Comparison of ENCODE assay signal across 8 cellular contexts in the genomic region with DNA sequence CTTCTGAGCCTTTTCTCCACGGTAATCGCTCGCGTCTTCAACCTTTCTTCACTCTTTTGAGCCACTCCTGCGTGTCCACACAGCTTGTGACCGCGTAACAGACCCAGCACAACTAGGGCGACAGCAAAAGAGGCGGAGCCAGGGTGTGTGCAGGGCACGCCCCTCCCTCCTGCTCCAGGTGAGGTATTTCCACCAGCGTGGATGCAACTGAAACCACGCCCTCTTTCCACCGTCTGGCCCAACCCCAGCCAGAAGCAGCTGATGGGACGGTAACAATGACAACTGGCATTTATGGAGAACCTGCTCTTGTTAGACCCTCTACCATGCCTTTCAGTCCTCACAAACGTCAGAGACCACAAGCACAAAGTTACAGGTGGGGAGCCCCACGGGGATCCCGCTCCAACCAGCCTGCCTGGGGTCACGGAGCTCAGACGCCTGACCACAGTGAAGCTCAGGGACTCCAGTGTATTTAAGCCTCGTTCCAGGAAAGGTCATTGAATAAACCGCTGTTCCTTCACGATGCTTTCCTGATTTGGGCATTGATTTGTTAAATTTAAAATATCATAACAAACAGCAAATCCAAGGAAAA. TPM values are rescaled to one million over a fixed set of nuclear protein-coding genes. Genes with fewer than 3 reads are reported as not detected.
A peak's percentile ranks its signal among the peaks of the same experiment; 100 is the strongest.
DNase-seq lines count a peak whose midpoint lies in the region; ATAC-seq, FAIRE-seq and TF ChIP-seq lines count a peak whose summit lies in the region.

No MANE protein-coding gene starts in this region.

- no peaks in the 10 kb centered on the region for H3K27me3 ChIP-seq in adipocyte (replicated peaks; ENCODE audit: control insufficient read depth, insufficient read depth, low read length)
- peaks cover 0 to 42% (median 17%) of the 10 kb centered on the region in 7 donors for H3K27me3 ChIP-seq in spleen (replicated peaks in 1 of 7)

- FAIRE-seq in kidney (lab: Jason Lieb, UNC), result no peak

- intact Hi-C loops in kidney (cut with DNase I), result no loop called here
- intact Hi-C loops in spleen (cut with DNase I; ENCODE audit: low total_unique reads), result loop anchor here (10.0 kb wide), 2 partner anchors 135 to 405 kb away; no protein-coding TSS in a partner anchor

- H3K9me3 ChIP-seq in adipocyte (ENCODE audit: control insufficient read depth, low read length), result no peaks in the 10 kb centered on the region
- H3K9me3 ChIP-seq in kidney (ENCODE audit: control insufficient read depth in 1 of 2, low read length in 2 of 2), result no peaks in the 10 kb centered on the region
- H3K9me3 ChIP-seq in spleen, result no peaks in the 10 kb centered on the region

- TF ChIP-seq POLR2A in spleen (IDR thresholded peaks at IDR 0.05), result no peak

- in situ Hi-C loops in GM13976 (cut with MboI; ENCODE audit: low sequenced_read_pairs, unreplicated experiment), result loop anchor here (25.0 kb wide), 1 partner anchor 413 kb away; no protein-coding TSS in a partner anchor

- peak overlapping the region; percentile 91 for H3K4me3 ChIP-seq in adipocyte (ENCODE audit: low read length)
- peak overlapping the region; percentile 66 to 71 for H3K4me3 ChIP-seq in kidney (ENCODE audit: low read length in 2 of 2)
- peak overlapping the region in 7 of 8 donors; percentile 52 to 83 (median 69) for H3K4me3 ChIP-seq in spleen

- H3K4me1 ChIP-seq in adipocyte (ENCODE audit: control insufficient read depth, insufficient read depth, low read length) (peaks cover 44% of the 10 kb centered on the region), kidney (ENCODE audit: control insufficient read depth in 1 of 2, insufficient read depth in 1 of 2, low read depth in 1 of 2, low read length in 2 of 2) (peaks cover 12 to 14% of the 10 kb centered on the region in 2 donors), spleen (peaks cover 11 to 96% (median 74%) of the 10 kb centered on the region in 6 donors)

- peak; percentile 50 for DNase-seq in HT-29 (ENCODE audit: low spot score)
- peak; percentile 13 for DNase-seq in adipocyte (ENCODE audit: low read depth)
- peak; percentile 82 for DNase-seq in kidney
- DNase-seq in spleen, result no peak
- no peak for DNase-seq in GM13976 (ENCODE audit: low spot score)
- no peak for DNase-seq in activated gamma-delta T cell (lab: John Stamatoyannopoulos, UW)
- no peak for DNase-seq in SKM-1 (lab: John Stamatoyannopoulos, UW; ENCODE audit: unreplicated experiment)

- peak overlapping the region; percentile 93 to 95 for H3K27ac ChIP-seq in kidney (ENCODE audit: low read depth in 2 of 2, low read length in 2 of 2)
- peak overlapping the region; percentile 83 to 92 (median 90) for H3K27ac ChIP-seq in spleen

- ATAC-seq in GM19397 (IDR thresholded peaks at IDR 0.05; ENCODE audit: unreplicated experiment), result no peak

- no peak for TF ChIP-seq CTCF in kidney (IDR thresholded peaks at IDR 0.05; ENCODE audit: borderline replicate concordance, extremely low read depth, insufficient read depth)
- TF ChIP-seq CTCF in spleen (IDR thresholded peaks at IDR 0.05 in 8 of 11, conservative IDR thresholded peaks at IDR 0.05 in 3 of 11), result no peak
- TF ChIP-seq CTCF in GM13976 (IDR thresholded peaks at IDR 0.05; ENCODE audit: borderline replicate concordance, control extremely low read depth, extremely low read depth, insufficient read depth, missing control alignments), result no peak

- H3K9ac ChIP-seq in adipocyte (ENCODE audit: low read length), result peak overlapping the region; percentile 92
- peak overlapping the region; percentile 22 to 80 for H3K9ac ChIP-seq in kidney (ENCODE audit: low read length in 2 of 2)

- WGBS in spleen, 5 donors, result 68 to 84% (median 80%) methylated on average over 22 of the region's 22 CpGs

- H3K36me3 ChIP-seq in adipocyte (ENCODE audit: control insufficient read depth, insufficient read depth, low read length, severe bottlenecking), result peaks cover 25% of the 10 kb centered on the region
- peaks cover 2 to 3% of the 10 kb centered on the region in 2 donors for H3K36me3 ChIP-seq in kidney (ENCODE audit: control insufficient read depth in 1 of 2, insufficient read depth in 2 of 2, low read length in 2 of 2)
- no peaks in the 10 kb centered on the region for H3K36me3 ChIP-seq in spleen

RNA-seq across cellular contexts. Expression of a gene that starts 2.0 kb away (rescaled TPM):
- 44.4 and 45.3 TPM in 2 replicates for total RNA-seq in HT-29 (2014; rRNA removed; shearing (Covaris generic))
- total RNA-seq in kidney (28.9 TPM), spleen (10 to 100 TPM; 21.1 to 51.5 (median 32.3) TPM)
- polyA plus RNA-seq in kidney (ENCODE audit: insufficient read depth, low read depth, low replicate concordance) (35.0 TPM), spleen (10 to 100 TPM; 17.7 to 40.1 (median 18.2) TPM)

Comparison
In these comparisons a context has a peak if more than half of its experiments do, and no peak if none do; other contexts are left out.
1. DNase-seq: peak in HT-29 (single experiment), adipocyte (single experiment) and kidney (single experiment); none in spleen (single experiment), GM13976 (single experiment), activated gamma-delta T cell (single experiment) and SKM-1 (single experiment).
2. Peak in every context shown above with its lines, with median percentiles within 50 percentile points of each other: H3K4me3 ChIP-seq.